In the genomic region with DNA sequence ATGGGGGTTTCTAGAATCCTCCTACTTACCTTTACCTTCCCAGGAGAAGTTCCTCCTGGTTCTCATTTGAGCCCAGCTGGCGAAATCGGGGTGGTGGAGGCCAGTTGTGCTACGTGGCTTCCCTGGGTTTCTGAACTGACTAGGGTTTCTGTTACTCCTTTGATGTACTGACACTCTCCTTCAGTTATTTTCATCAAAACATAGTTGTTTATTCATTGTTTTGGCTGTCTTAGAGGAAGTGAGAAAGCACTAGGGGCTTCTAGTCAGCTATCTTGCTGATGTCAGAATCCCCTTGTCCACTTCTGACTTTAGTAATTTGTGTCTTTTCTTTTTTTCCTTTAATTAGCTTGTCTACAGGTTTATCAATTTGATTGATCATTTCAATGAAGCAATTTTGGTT, we compare ENCODE assay signal across 21 cellular contexts.
DNase-seq lines count a peak whose midpoint lies in the region; ATAC-seq, FAIRE-seq and TF ChIP-seq lines count a peak whose summit lies in the region.
"Had no signal": no experiment of that assay in that cellular context is flagged by ENCODE, and none has a peak within 500 bp of the region (broad histone marks: within the 10 kb centered on the region; RNA-seq: fewer than 3 reads in every experiment).

No MANE protein-coding gene starts in this region.

- no peaks in the 10 kb centered on the region for H3K27me3 ChIP-seq in GM23338 (ENCODE audit: insufficient read depth)
- H3K27me3 ChIP-seq in MM.1S (replicated peaks; ENCODE audit: insufficient read depth, low read length): no peaks in the 10 kb centered on the region

- H3K79me2 ChIP-seq in GM23338 (replicated peaks; ENCODE audit: insufficient read depth): no peaks in the 10 kb centered on the region
- no peaks in the 10 kb centered on the region for H3K79me2 ChIP-seq in MM.1S (ENCODE audit: low read length)

- FAIRE-seq in GM12891 (lab: Jason Lieb, UNC) (no peak), H54 (lab: Jason Lieb, UNC) (no peak)
- FAIRE-seq: A549, GM18507, GM19239 had no signal

- no peaks in the 10 kb centered on the region for H3K9me3 ChIP-seq in MM.1S (replicated peaks; ENCODE audit: insufficient read depth, low read length)

- H3K36me3 Mint-ChIP-seq in GM23338 (ENCODE audit: low read depth) (peaks cover 5% of the 10 kb centered on the region; the same call in 2 of the 3 replicates), neural crest cell (ENCODE audit: low read depth) (peaks cover 12% of the 10 kb centered on the region)

- ATAC-seq in GM23338: no peak
- ATAC-seq in GM21717 (IDR thresholded peaks at IDR 0.05; ENCODE audit: unreplicated experiment): no peak
- no peak for ATAC-seq in HG02852 (IDR thresholded peaks at IDR 0.05; ENCODE audit: unreplicated experiment)
- ATAC-seq: A549 had no signal

- TF ChIP-seq CTCF in GM23338 (conservative IDR thresholded peaks at IDR 0.05; ENCODE audit: low read depth in 2 of 2) (no peak), MM.1S (IDR thresholded peaks at IDR 0.05; ENCODE audit: low read length) (no peak), neural crest cell (conservative IDR thresholded peaks at IDR 0.05) (no peak)

- H3K27ac ChIP-seq in GM23338 (ENCODE audit: low read depth) (no peak overlapping the region), MM.1S (ENCODE audit: low read length) (no peak overlapping the region)
- H3K27ac ChIP-seq: A549, GM23248 had no signal

- H3K4me2 ChIP-seq in GM23338 (no peak overlapping the region), MM.1S (ENCODE audit: low read depth, low read length) (no peak overlapping the region)
- H3K4me2 ChIP-seq: A549 had no signal

- no peak for DNase-seq in GM12891 (ENCODE audit: insufficient read length, low spot score)
- no peak for DNase-seq in GM23338 (ENCODE audit: low spot score)
- DNase-seq in MM.1S: peak; percentile 13
- no peak for DNase-seq in neural crest cell (ENCODE audit: low read depth, low spot score)
- DNase-seq in H54 (ENCODE audit: insufficient read length, low spot score): no peak
- no peak for DNase-seq in GM19238 (ENCODE audit: insufficient read length, low spot score)
- DNase-seq: 8988T; C1 segment of cervical spinal cord; Calu3; CD4-positive, alpha-beta memory T cell; COR-L47; DMS53; DMS79 treated with DMSO at 0.1 percent for 48 hours; GF-D8; GM23248; HCEC 1CT had no signal

- H3K27ac Mint-ChIP-seq in GM23338 (no peak overlapping the region), neural crest cell (ENCODE audit: unreplicated experiment) (peak overlapping the region; percentile 6)
- H3K27ac Mint-ChIP-seq: CD4-positive, alpha-beta memory T cell had no signal

- H3K4me1 ChIP-seq in GM23338 (ENCODE audit: insufficient read depth) (no peaks in the 10 kb centered on the region), MM.1S (ENCODE audit: low read length) (no peaks in the 10 kb centered on the region)
- H3K4me1 ChIP-seq: A549 had no signal

- no peaks in the 10 kb centered on the region for H3K4me1 Mint-ChIP-seq in GM23338
- H3K4me1 Mint-ChIP-seq in neural crest cell: no peaks in the 10 kb centered on the region

- H3K9me2 ChIP-seq in GM23338 (ENCODE audit: insufficient read depth) (no peaks in the 10 kb centered on the region), MM.1S (replicated peaks; ENCODE audit: insufficient read depth, low read length) (no peaks in the 10 kb centered on the region)

- H3K9ac ChIP-seq in MM.1S (ENCODE audit: low read length): no peak overlapping the region
- H3K9ac ChIP-seq: GM23248 had no signal

- H3K9me3 Mint-ChIP-seq in GM23338 (peaks cover 35% of the 10 kb centered on the region), neural crest cell (peaks cover 18% of the 10 kb centered on the region)

- no peaks in the 10 kb centered on the region for H3F3A ChIP-seq in GM23338 (replicated peaks; ENCODE audit: low read depth)
- H3F3A ChIP-seq in MM.1S (ENCODE audit: insufficient read depth, low read length): no peaks in the 10 kb centered on the region

- TF ChIP-seq POLR2A in GM12891 (IDR thresholded peaks at IDR 0.05; ENCODE audit: low read depth, low read length) (no peak), H54 (IDR thresholded peaks at IDR 0.05; ENCODE audit: low read depth, low read length) (no peak)

- H3K4me3 Mint-ChIP-seq in GM23338 (no peak overlapping the region), neural crest cell (no peak overlapping the region)

- no peak overlapping the region for H3K4me3 ChIP-seq in GM23338
- H3K4me3 ChIP-seq in MM.1S (ENCODE audit: low read length): no peak overlapping the region
- H3K4me3 ChIP-seq: A549, GM23248 had no signal

- H3K36me3 ChIP-seq in GM23338 (ENCODE audit: insufficient read depth) (0 out of 2 replicates have a peak, but pooled peaks cover 3% of the 10 kb centered on the region), MM.1S (replicated peaks; ENCODE audit: insufficient read depth, low read length) (no peaks in the 10 kb centered on the region)

- H2AFZ ChIP-seq in GM23338: peak overlapping the region; percentile 60; the same call in 1 of the 2 replicates
- H2AFZ ChIP-seq in MM.1S (ENCODE audit: low read length): no peak overlapping the region
- H2AFZ ChIP-seq: GM23248 had no signal

- no peaks in the 10 kb centered on the region for H4K20me1 ChIP-seq in GM23338 (replicated peaks; ENCODE audit: insufficient read depth)
- H4K20me1 ChIP-seq in MM.1S (ENCODE audit: insufficient read depth, low read length): no peaks in the 10 kb centered on the region

- H3K27me3 Mint-ChIP-seq in GM23338 (ENCODE audit: insufficient read depth, low read depth, poor library complexity) (peaks cover 2% of the 10 kb centered on the region), neural crest cell (ENCODE audit: low read depth) (no peaks in the 10 kb centered on the region)

TF ChIP-seq in GM12891, 5 proteins besides CTCF, POLR2A, EP300 and RAD21:
- no peak for TF ChIP-seq TAF1 (IDR thresholded peaks at IDR 0.05; ENCODE audit: low read depth, low read length)
- TF ChIP-seq SPI1 (IDR thresholded peaks at IDR 0.05; ENCODE audit: low read depth, low read length): peak; percentile 66
- TF ChIP-seq POU2F2 (IDR thresholded peaks at IDR 0.05; ENCODE audit: low read depth, low read length): no peak
- TF ChIP-seq PAX5 (IDR thresholded peaks at IDR 0.05; ENCODE audit: insufficient read depth, low read length, severe bottlenecking): no peak
- no peak for TF ChIP-seq POLR2AphosphoS5 (IDR thresholded peaks at IDR 0.05; ENCODE audit: low read depth, low read length)

TF ChIP-seq in GM23338, 12 proteins besides CTCF, POLR2A, EP300 and RAD21:
- no peak for TF ChIP-seq EZH2phosphoT487 (IDR thresholded peaks at IDR 0.05; ENCODE audit: unreplicated experiment)
- TF ChIP-seq POLR2AphosphoS5 (IDR thresholded peaks at IDR 0.05; ENCODE audit: low read depth): no peak
- TF ChIP-seq ZNF114 (CRISPR knock-in tag; IDR thresholded peaks at IDR 0.05): no peak
- TF ChIP-seq ETS1 (IDR thresholded peaks at IDR 0.05): no peak
- no peak for TF ChIP-seq ZNF331 (CRISPR knock-in tag; IDR thresholded peaks at IDR 0.05; ENCODE audit: low read depth)
